ENCODE assay signal across 12 cellular contexts in the genomic region with DNA sequence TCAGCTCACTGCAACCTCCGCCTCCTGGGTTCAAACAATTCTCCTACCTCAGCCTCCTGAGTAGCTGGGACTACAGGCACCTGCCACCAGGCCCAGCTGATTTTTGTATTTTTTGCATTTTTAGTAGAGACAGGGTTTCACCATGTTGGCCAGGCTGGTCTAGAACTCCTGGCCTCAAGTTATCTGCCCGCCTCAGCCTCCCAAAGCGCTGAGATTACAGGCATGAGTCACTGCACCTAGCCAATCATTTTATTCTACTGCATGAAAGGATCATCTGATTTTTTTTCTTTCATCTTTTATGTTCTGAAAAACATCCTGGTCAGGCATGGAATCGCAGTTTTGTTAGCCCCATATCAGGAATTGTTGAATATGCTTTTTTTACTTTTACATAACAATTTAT. TPM values are rescaled to one million over a fixed set of nuclear protein-coding genes. Genes with fewer than 3 reads are reported as not detected.
"Had no signal": no experiment of that assay in that cellular context is flagged by ENCODE, and none has a peak within 500 bp of the region (broad histone marks: within the 10 kb centered on the region; RNA-seq: fewer than 3 reads in every experiment).

No MANE protein-coding gene starts in this region.

RNA-seq across cellular contexts. Expression of gene SPRR2F, which starts 15.4 kb away (rescaled TPM):
- total RNA-seq: OCI-LY7, PC-3, PC-9, Peyer's patch, Right ventricle myocardium inferior, Right ventricle myocardium superior, RPMI7951, SJCRH30, SJSA1, T-cell had no signal
- polyA plus RNA-seq: SK-N-SH had no signal

RNA-seq across cellular contexts. Expression of gene SPRR2G, which starts 22.0 kb away (rescaled TPM):
- total RNA-seq: OCI-LY7, PC-3, PC-9, Peyer's patch, Right ventricle myocardium inferior, Right ventricle myocardium superior, RPMI7951, SJCRH30, SJSA1, SK-MEL-5, T-cell had no signal
- polyA plus RNA-seq: SK-N-SH had no signal

RNA-seq across cellular contexts. Expression of gene SPRR2E, which starts 34.4 kb away (rescaled TPM):
- total RNA-seq: OCI-LY7, PC-3, PC-9, Peyer's patch, Right ventricle myocardium inferior, Right ventricle myocardium superior, RPMI7951, SJCRH30, SJSA1, SK-MEL-5, T-cell had no signal
- polyA plus RNA-seq: SK-N-SH had no signal

RNA-seq across cellular contexts. Expression of gene SPRR2B, which starts 57.3 kb away (rescaled TPM):
- total RNA-seq: OCI-LY7, PC-3, PC-9, Peyer's patch, Right ventricle myocardium inferior, Right ventricle myocardium superior, RPMI7951, SJCRH30, SJSA1, SK-MEL-5, T-cell had no signal
- polyA plus RNA-seq: SK-N-SH had no signal
